Comparison of ENCODE assay signal across 9 cellular contexts in genomic region chr6:47655719-47656595, GRCh38. TPM values are rescaled to one million over a fixed set of nuclear protein-coding genes. Genes with fewer than 3 reads are reported as not detected.
A peak's percentile ranks its signal among the peaks of the same experiment; 100 is the strongest.
DNase-seq lines count a peak whose midpoint lies in the region; ATAC-seq lines count a peak whose summit lies in the region.
"Had no signal": no experiment of that assay in that cellular context is flagged by ENCODE, and none has a peak within 500 bp of the region (broad histone marks: within the 10 kb centered on the region; RNA-seq: fewer than 3 reads in every experiment).

No MANE protein-coding gene starts in this region.

- CTCF ChIA-PET in activated CD8-positive, alpha-beta memory T cell treated with anti-CD3 and anti-CD28 coated beads, Interleukin-2, amount 10 ng/mL, durations not matched to agents 7 days and 5 days (lab: Charles Lee): interaction anchor here (1.0 to 1.3 kb wide), 2 partner anchors 12 to 25 kb away, joined by 3 to 6 read pairs; no protein-coding TSS in a partner anchor

- ATAC-seq in activated CD8-positive, alpha-beta memory T cell treated with anti-CD3 and anti-CD28 coated beads, Interleukin-2, amount 10 ng/mL, durations not matched to agents 7 days and 5 days: peak; percentile 98

- peaks cover 6% of the 10 kb centered on the region for H3K27me3 Mint-ChIP-seq in activated CD8-positive, alpha-beta memory T cell treated with anti-CD3 and anti-CD28 coated beads, Interleukin-2, amount 10 ng/mL, durations not matched to agents 7 days and 5 days

- peaks cover 9% of the 10 kb centered on the region for H3K4me1 Mint-ChIP-seq in activated CD8-positive, alpha-beta memory T cell treated with anti-CD3 and anti-CD28 coated beads, Interleukin-2, amount 10 ng/mL, durations not matched to agents 7 days and 5 days

- peak; percentile 93 for DNase-seq in DMS53 treated with DMSO at 0.1 percent for 48 hours (lab: John Stamatoyannopoulos, UW; ENCODE audit: unreplicated experiment)
- peak; percentile 73 for DNase-seq in HPDE6-E6E7 (ENCODE audit: extremely low spot score)
- peak; percentile 76 for DNase-seq in activated CD8-positive, alpha-beta memory T cell treated with anti-CD3 and anti-CD28 coated beads, Interleukin-2, amount 10 ng/mL, durations not matched to agents 7 days and 5 days
- DNase-seq in islet precursor cell: peak; percentile 99
- DNase-seq in NCI-H187 (lab: John Stamatoyannopoulos, UW): no peak
- DNase-seq in HuH-7.5 (ENCODE audit: low spot score): no peak
- no peak for DNase-seq in retina
- DNase-seq in central memory CD4-positive, alpha-beta T cell: no peak
- DNase-seq: right cardiac atrium had no signal

- H3K4me3 Mint-ChIP-seq in activated CD8-positive, alpha-beta memory T cell treated with anti-CD3 and anti-CD28 coated beads, Interleukin-2, amount 10 ng/mL, durations not matched to agents 7 days and 5 days: no peak overlapping the region

- no peak overlapping the region for H3K27ac Mint-ChIP-seq in activated CD8-positive, alpha-beta memory T cell treated with anti-CD3 and anti-CD28 coated beads, Interleukin-2, amount 10 ng/mL, durations not matched to agents 7 days and 5 days

- H3K9me3 Mint-ChIP-seq in activated CD8-positive, alpha-beta memory T cell treated with anti-CD3 and anti-CD28 coated beads, Interleukin-2, amount 10 ng/mL, durations not matched to agents 7 days and 5 days (ENCODE audit: low read depth): no peaks in the 10 kb centered on the region

- H3K36me3 Mint-ChIP-seq in activated CD8-positive, alpha-beta memory T cell treated with anti-CD3 and anti-CD28 coated beads, Interleukin-2, amount 10 ng/mL, durations not matched to agents 7 days and 5 days: no peaks in the 10 kb centered on the region

RNA-seq across cellular contexts. Expression of gene ADGRF4, which starts 42.4 kb away (rescaled TPM):
- not detected for total RNA-seq in activated CD8-positive, alpha-beta memory T cell treated with anti-CD3 and anti-CD28 coated beads, Interleukin-2, amount 10 ng/mL, durations not matched to agents 7 days and 5 days

Comparison
In these comparisons a context has a peak if more than half of its experiments do, and no peak if none do; other contexts are left out.
1. DNase-seq: peak in DMS53 treated with DMSO at 0.1 percent for 48 hours (single experiment), HPDE6-E6E7 (single experiment), activated CD8-positive, alpha-beta memory T cell treated with anti-CD3 and anti-CD28 coated beads, Interleukin-2, amount 10 ng/mL, durations not matched to agents 7 days and 5 days (single experiment) and islet precursor cell (single experiment); none in NCI-H187 (0 of 2), HuH-7.5 (single experiment), retina (single experiment) and central memory CD4-positive, alpha-beta T cell (single experiment).